Comparison of ENCODE assay signal across 12 cellular contexts in genomic region chr4:15547392-15547791, GRCh38.
A peak's percentile ranks its signal among the peaks of the same experiment; 100 is the strongest.
DNase-seq lines count a peak whose midpoint lies in the region; ATAC-seq and TF ChIP-seq lines count a peak whose summit lies in the region.
"Had no signal": no experiment of that assay in that cellular context is flagged by ENCODE, and none has a peak within 500 bp of the region (broad histone marks: within the 10 kb centered on the region; RNA-seq: fewer than 3 reads in every experiment).

No MANE protein-coding gene starts in this region.

- peaks cover 9% of the 10 kb centered on the region for H3K4me1 Mint-ChIP-seq in activated T-cell treated with anti-CD3 and anti-CD28 coated beads, Interleukin-2, amount 50 U/mL, for 24 hours (ENCODE audit: low read depth)
- peaks cover 9% of the 10 kb centered on the region for H3K4me1 Mint-ChIP-seq in T-helper 1 cell treated with Interleukin-12 subunit alpha and Interleukin-12 subunit beta and Interleukin-4 antibody, amounts not matched to agents 30 μg/mL and 1 μg/mL, for 36 hours (ENCODE audit: low read depth)
- peaks cover 6% of the 10 kb centered on the region for H3K4me1 Mint-ChIP-seq in stimulated activated effector memory CD8-positive, alpha-beta T cell treated with anti-CD3 and anti-CD28 coated beads, Interleukin-12 subunit alpha, Interleukin-12 subunit beta, amount 100 ng/mL, for 72 hours
- peaks cover 2% of the 10 kb centered on the region for H3K4me1 Mint-ChIP-seq in glutamatergic neuron (ENCODE audit: low read depth, unreplicated experiment)

- no peak for DNase-seq in activated T-cell treated with anti-CD3 and anti-CD28 coated beads, Interleukin-2, amount 50 U/mL, for 24 hours
- DNase-seq in activated T-cell treated with anti-CD3 and anti-CD28 coated beads, Interleukin-2, amount 50 U/mL, for 48 hours: no peak
- DNase-seq in stimulated activated effector memory CD8-positive, alpha-beta T cell treated with anti-CD3 and anti-CD28 coated beads, Interleukin-12 subunit alpha, Interleukin-12 subunit beta, amount 100 ng/mL, for 72 hours (ENCODE audit: low spot score in 2 of 2): no peak
- no peak for DNase-seq in KBM-7
- DNase-seq in glutamatergic neuron: no peak
- DNase-seq: ACHN, kidney, NCI-H1092 treated with DMSO at 0.1 percent for 48 hours, NCI-H446 had no signal

- H3K27ac Mint-ChIP-seq in activated T-cell treated with anti-CD3 and anti-CD28 coated beads, Interleukin-2, amount 50 U/mL, for 24 hours: peak overlapping the region; percentile 15
- H3K27ac Mint-ChIP-seq in T-helper 1 cell treated with Interleukin-12 subunit alpha and Interleukin-12 subunit beta and Interleukin-4 antibody, amounts not matched to agents 30 μg/mL and 1 μg/mL, for 36 hours: peak overlapping the region; percentile 27
- peak overlapping the region; percentile 58 for H3K27ac Mint-ChIP-seq in stimulated activated effector memory CD8-positive, alpha-beta T cell treated with anti-CD3 and anti-CD28 coated beads, Interleukin-12 subunit alpha, Interleukin-12 subunit beta, amount 100 ng/mL, for 72 hours
- no peak overlapping the region for H3K27ac Mint-ChIP-seq in glutamatergic neuron (ENCODE audit: unreplicated experiment)

- no peaks in the 10 kb centered on the region for H3K36me3 Mint-ChIP-seq in activated T-cell treated with anti-CD3 and anti-CD28 coated beads, Interleukin-2, amount 50 U/mL, for 24 hours (ENCODE audit: low read depth)
- H3K36me3 Mint-ChIP-seq in T-helper 1 cell treated with Interleukin-12 subunit alpha and Interleukin-12 subunit beta and Interleukin-4 antibody, amounts not matched to agents 30 μg/mL and 1 μg/mL, for 36 hours (ENCODE audit: low read depth): peaks cover 7% of the 10 kb centered on the region
- H3K36me3 Mint-ChIP-seq in stimulated activated effector memory CD8-positive, alpha-beta T cell treated with anti-CD3 and anti-CD28 coated beads, Interleukin-12 subunit alpha, Interleukin-12 subunit beta, amount 100 ng/mL, for 72 hours: no peaks in the 10 kb centered on the region
- no peaks in the 10 kb centered on the region for H3K36me3 Mint-ChIP-seq in glutamatergic neuron (ENCODE audit: unreplicated experiment)

- H3K9me3 Mint-ChIP-seq in activated T-cell treated with anti-CD3 and anti-CD28 coated beads, Interleukin-2, amount 50 U/mL, for 24 hours: no peaks in the 10 kb centered on the region
- no peaks in the 10 kb centered on the region for H3K9me3 Mint-ChIP-seq in T-helper 1 cell treated with Interleukin-12 subunit alpha and Interleukin-12 subunit beta and Interleukin-4 antibody, amounts not matched to agents 30 μg/mL and 1 μg/mL, for 36 hours
- H3K9me3 Mint-ChIP-seq in stimulated activated effector memory CD8-positive, alpha-beta T cell treated with anti-CD3 and anti-CD28 coated beads, Interleukin-12 subunit alpha, Interleukin-12 subunit beta, amount 100 ng/mL, for 72 hours: no peaks in the 10 kb centered on the region
- H3K9me3 Mint-ChIP-seq in glutamatergic neuron (ENCODE audit: unreplicated experiment): no peaks in the 10 kb centered on the region

- peak; percentile 57 for ATAC-seq in HG02678 (IDR thresholded peaks at IDR 0.05; ENCODE audit: unreplicated experiment)
- peak; percentile 45 for ATAC-seq in stimulated activated effector memory CD8-positive, alpha-beta T cell treated with anti-CD3 and anti-CD28 coated beads, Interleukin-12 subunit alpha, Interleukin-12 subunit beta, amount 100 ng/mL, for 72 hours
- no peak for ATAC-seq in HG02763 (IDR thresholded peaks at IDR 0.05; ENCODE audit: unreplicated experiment)

- no peak for TF ChIP-seq CTCF in glutamatergic neuron (IDR thresholded peaks at IDR 0.05; ENCODE audit: partially characterized antibody, unreplicated experiment)

- in situ Hi-C loops in KBM-7 (cut with MboI; ENCODE audit: low pct_unique_long_range_greater_than_20kb, low sequenced_read_pairs): no loop called here

- no peak overlapping the region for H3K4me3 Mint-ChIP-seq in activated T-cell treated with anti-CD3 and anti-CD28 coated beads, Interleukin-2, amount 50 U/mL, for 24 hours
- peak overlapping the region; percentile 32 for H3K4me3 Mint-ChIP-seq in T-helper 1 cell treated with Interleukin-12 subunit alpha and Interleukin-12 subunit beta and Interleukin-4 antibody, amounts not matched to agents 30 μg/mL and 1 μg/mL, for 36 hours
- peak overlapping the region; percentile 11 for H3K4me3 Mint-ChIP-seq in stimulated activated effector memory CD8-positive, alpha-beta T cell treated with anti-CD3 and anti-CD28 coated beads, Interleukin-12 subunit alpha, Interleukin-12 subunit beta, amount 100 ng/mL, for 72 hours
- no peak overlapping the region for H3K4me3 Mint-ChIP-seq in glutamatergic neuron (ENCODE audit: unreplicated experiment)

- no peaks in the 10 kb centered on the region for H3K27me3 Mint-ChIP-seq in activated T-cell treated with anti-CD3 and anti-CD28 coated beads, Interleukin-2, amount 50 U/mL, for 24 hours
- H3K27me3 Mint-ChIP-seq in T-helper 1 cell treated with Interleukin-12 subunit alpha and Interleukin-12 subunit beta and Interleukin-4 antibody, amounts not matched to agents 30 μg/mL and 1 μg/mL, for 36 hours (ENCODE audit: low read depth): no peaks in the 10 kb centered on the region
- H3K27me3 Mint-ChIP-seq in glutamatergic neuron (ENCODE audit: unreplicated experiment): peaks cover 2% of the 10 kb centered on the region

Comparison
In these comparisons a context has a peak if more than half of its experiments do, and no peak if none do; other contexts are left out.
1. H3K4me3 Mint-ChIP-seq: peak in T-helper 1 cell treated with Interleukin-12 subunit alpha and Interleukin-12 subunit beta and Interleukin-4 antibody, amounts not matched to agents 30 μg/mL and 1 μg/mL, for 36 hours (single experiment) and stimulated activated effector memory CD8-positive, alpha-beta T cell treated with anti-CD3 and anti-CD28 coated beads, Interleukin-12 subunit alpha, Interleukin-12 subunit beta, amount 100 ng/mL, for 72 hours (single experiment); none in activated T-cell treated with anti-CD3 and anti-CD28 coated beads, Interleukin-2, amount 50 U/mL, for 24 hours (single experiment) and glutamatergic neuron (single experiment).